16 cellular contexts compared by ENCODE assay signal in genomic region chr2:224142397-224143312, GRCh38.
DNase-seq lines count a peak whose midpoint lies in the region; ATAC-seq, FAIRE-seq and TF ChIP-seq lines count a peak whose summit lies in the region.
"Had no signal": no experiment of that assay in that cellular context is flagged by ENCODE, and none has a peak within 500 bp of the region (broad histone marks: within the 10 kb centered on the region; RNA-seq: fewer than 3 reads in every experiment).

No MANE protein-coding gene starts in this region.

- no peak for TF ChIP-seq EP300 in sigmoid colon (IDR thresholded peaks at IDR 0.05)

- H3K36me3 Mint-ChIP-seq in Calu3 (ENCODE audit: insufficient read depth, unreplicated experiment): no peaks in the 10 kb centered on the region
- no peaks in the 10 kb centered on the region for H3K36me3 Mint-ChIP-seq in activated naive CD8-positive, alpha-beta T cell treated with anti-CD3 and anti-CD28 coated beads for 36 hours
- H3K36me3 Mint-ChIP-seq: CD8-positive, alpha-beta memory T cell had no signal

- TF ChIP-seq CTCF in Calu3 (IDR thresholded peaks at IDR 0.05; ENCODE audit: unreplicated experiment): no peak
- TF ChIP-seq CTCF in endothelial cell of umbilical vein (IDR thresholded peaks at IDR 0.05; ENCODE audit: extremely low read depth in 1 of 2, insufficient read depth in 1 of 2, low read depth in 1 of 2, low read length in 2 of 2): no peak
- TF ChIP-seq CTCF in sigmoid colon (IDR thresholded peaks at IDR 0.05): no peak

- H3K36me3 ChIP-seq in endothelial cell of umbilical vein (ENCODE audit: control insufficient read depth in 2 of 2, extremely low read depth in 1 of 2, insufficient read depth in 2 of 2, low read length in 2 of 2) (no peaks in the 10 kb centered on the region), sigmoid colon (no peaks in the 10 kb centered on the region)
- H3K36me3 ChIP-seq: SJCRH30, uterus had no signal

- CTCF ChIA-PET in Calu3 (lab: Charles Lee): interaction anchor here (0.6 to 1.4 kb wide), 3 partner anchors 15 to 666 kb away, joined by 4 to 5 read pairs (median 4); no protein-coding TSS in a partner anchor
- CTCF ChIA-PET in endothelial cell of umbilical vein (lab: Charles Lee): interaction anchor here (0.7 to 2.1 kb wide), 10 partner anchors 9 to 173 kb away, joined by 3 to 12 read pairs (median 4); no protein-coding TSS in a partner anchor

- no peaks in the 10 kb centered on the region for H3K79me2 ChIP-seq in endothelial cell of umbilical vein (ENCODE audit: control insufficient read depth, insufficient read depth, low read length)

- dilution Hi-C loops in endothelial cell of umbilical vein (cut with MboI; ENCODE audit: extremely low pct_ligation_motif_present, low sequenced_read_pairs): no loop called here

- peak overlapping the region; percentile 14 for H3K27ac ChIP-seq in endothelial cell of umbilical vein (ENCODE audit: insufficient read depth, low read depth, low read length)
- H3K27ac ChIP-seq in sigmoid colon: peak overlapping the region in 1 of 4 donors; percentile 17
- H3K27ac ChIP-seq: coronary artery, SJCRH30, uterus had no signal

- H4K20me1 ChIP-seq in endothelial cell of umbilical vein (replicated peaks; ENCODE audit: control insufficient read depth, extremely low read depth, insufficient read depth, low read length): no peaks in the 10 kb centered on the region

- peaks cover 35% of the 10 kb centered on the region for H3K4me1 Mint-ChIP-seq in Calu3 (ENCODE audit: low read depth, unreplicated experiment)
- H3K4me1 Mint-ChIP-seq in activated naive CD8-positive, alpha-beta T cell treated with anti-CD3 and anti-CD28 coated beads for 36 hours: no peaks in the 10 kb centered on the region
- H3K4me1 Mint-ChIP-seq: CD8-positive, alpha-beta memory T cell had no signal

- H3K4me1 ChIP-seq in endothelial cell of umbilical vein (ENCODE audit: control insufficient read depth, extremely low read depth, insufficient read depth, low read length) (peaks cover 39% of the 10 kb centered on the region), sigmoid colon (no peaks in the 10 kb centered on the region)
- H3K4me1 ChIP-seq: SJCRH30, uterus had no signal

- H3K27me3 Mint-ChIP-seq in Calu3 (ENCODE audit: unreplicated experiment): no peaks in the 10 kb centered on the region
- peaks cover 15% of the 10 kb centered on the region for H3K27me3 Mint-ChIP-seq in activated naive CD8-positive, alpha-beta T cell treated with anti-CD3 and anti-CD28 coated beads for 36 hours

- H3K9me1 ChIP-seq in endothelial cell of umbilical vein (replicated peaks; ENCODE audit: control insufficient read depth, extremely low read depth, insufficient read depth, low read length): no peaks in the 10 kb centered on the region

- H2AFZ ChIP-seq in endothelial cell of umbilical vein (ENCODE audit: low read depth, low read length): no peak overlapping the region

- POLR2A ChIA-PET in endothelial cell of umbilical vein (lab: Charles Lee): no interaction called here

- H3K4me3 Mint-ChIP-seq in Calu3 (ENCODE audit: low read depth, unreplicated experiment): no peak overlapping the region
- H3K4me3 Mint-ChIP-seq in activated naive CD8-positive, alpha-beta T cell treated with anti-CD3 and anti-CD28 coated beads for 36 hours: no peak overlapping the region
- H3K4me3 Mint-ChIP-seq: CD8-positive, alpha-beta memory T cell had no signal

- TF ChIP-seq POLR2A in endothelial cell of umbilical vein (IDR thresholded peaks at IDR 0.05; ENCODE audit: low read depth, low read length) (no peak), sigmoid colon (IDR thresholded peaks at IDR 0.05) (no peak)

- H3K27ac Mint-ChIP-seq in Calu3 (ENCODE audit: unreplicated experiment): peak overlapping the region; percentile 76
- no peak overlapping the region for H3K27ac Mint-ChIP-seq in activated naive CD8-positive, alpha-beta T cell treated with anti-CD3 and anti-CD28 coated beads for 36 hours

- no TSS peak for BruUV-seq in Calu3 (replicated peaks; lab: Mats Ljungman, UMichigan)
- BruUV-seq in endothelial cell of umbilical vein (replicated peaks; lab: Mats Ljungman, UMichigan): no TSS peak

- 31 to 41% methylated on average over 4 of the region's 4 CpGs for WGBS in sigmoid colon, 2 donors

- peak; percentile 88 for FAIRE-seq in endothelial cell of umbilical vein (lab: Jason Lieb, UNC)

- no peak for DNase-seq in Calu3
- peak; percentile 73 for DNase-seq in NCI-H460 (ENCODE audit: extremely low read depth, low read depth)
- DNase-seq in endothelial cell of umbilical vein (ENCODE audit: low read depth, low spot score): peak; percentile 89
- DNase-seq in medulla oblongata (ENCODE audit: extremely low spot score): peak; percentile 19
- no peak for DNase-seq in activated naive CD8-positive, alpha-beta T cell treated with anti-CD3 and anti-CD28 coated beads for 36 hours
- no peak for DNase-seq in activated effector memory CD4-positive, alpha-beta T cell treated with anti-CD3 and anti-CD28 coated beads, Interleukin-2, amount 50 U/mL, for 16 hours
- no peak for DNase-seq in sigmoid colon
- DNase-seq: activated gamma-delta T cell; CD8-positive, alpha-beta memory T cell; MV-4-11; NCI-H524; SJCRH30; uterus had no signal

- H3K9ac ChIP-seq in endothelial cell of umbilical vein (replicated peaks; ENCODE audit: extremely low read depth, insufficient read depth, low read length): no peak overlapping the region

- ATAC-seq in GM21528 (IDR thresholded peaks at IDR 0.05; ENCODE audit: low FRiP score, unreplicated experiment): no peak

- peaks cover 2% of the 10 kb centered on the region for H3K9me3 Mint-ChIP-seq in Calu3 (ENCODE audit: low read depth, unreplicated experiment)
- H3K9me3 Mint-ChIP-seq in activated naive CD8-positive, alpha-beta T cell treated with anti-CD3 and anti-CD28 coated beads for 36 hours: no peaks in the 10 kb centered on the region
- H3K9me3 Mint-ChIP-seq: CD8-positive, alpha-beta memory T cell had no signal

- H3K4me2 ChIP-seq in endothelial cell of umbilical vein (ENCODE audit: insufficient read depth, low read length): peak overlapping the region; percentile 40

- H3K9me3 ChIP-seq in endothelial cell of umbilical vein (replicated peaks; ENCODE audit: control insufficient read depth, insufficient read depth, low read length) (no peaks in the 10 kb centered on the region), sigmoid colon (no peaks in the 10 kb centered on the region)
- H3K9me3 ChIP-seq: SJCRH30, uterus had no signal

- peaks cover 13 to 29% of the 10 kb centered on the region in 2 experiments for H3K27me3 ChIP-seq in endothelial cell of umbilical vein (ENCODE audit: control insufficient read depth in 2 of 2, insufficient read depth in 2 of 2, low read length in 2 of 2)
- H3K27me3 ChIP-seq in sigmoid colon: no peaks in the 10 kb centered on the region
- H3K27me3 ChIP-seq: SJCRH30, uterus had no signal

- intact Hi-C loops in Calu3 (cut with micrococcal nuclease; ENCODE audit: unreplicated experiment): loop anchor here (1.0 to 10.0 kb wide), 3 partner anchors 103 to 150 kb away; partner anchors contain the start of gene SERPINE2
- intact Hi-C loops in endothelial cell of umbilical vein (cut with micrococcal nuclease): loop anchor here (1.0 to 10.0 kb wide), 10 partner anchors 20 to 448 kb away; partner anchors contain the start of genes CUL3, FAM124B, MRPL44 and SERPINE2
- intact Hi-C loops in sigmoid colon (cut with DNase I): no loop called here

- H3K4me3 ChIP-seq in endothelial cell of umbilical vein (replicated peaks in 1 of 3; ENCODE audit: insufficient read depth in 1 of 3, low read depth in 1 of 3, low read length in 3 of 3) (no peak overlapping the region), sigmoid colon (no peak overlapping the region)
- H3K4me3 ChIP-seq: coronary artery, SJCRH30, skin epidermis, uterus had no signal

TF ChIP-seq in endothelial cell of umbilical vein, 7 proteins besides CTCF, POLR2A, EP300 and RAD21:
- TF ChIP-seq MAX (IDR thresholded peaks at IDR 0.05; ENCODE audit: insufficient read depth, insufficient read length): no peak
- peak; percentile 86 for TF ChIP-seq GATA2 (IDR thresholded peaks at IDR 0.05; ENCODE audit: insufficient read depth, insufficient read length, low read depth, low read length)
- peak; percentile 89 for TF ChIP-seq FOS (IDR thresholded peaks at IDR 0.05; ENCODE audit: borderline replicate concordance, insufficient read depth, low read length)
- no peak for TF ChIP-seq EZH2 (IDR thresholded peaks at IDR 0.05; ENCODE audit: borderline replicate concordance, low read depth, low read length, severe bottlenecking)
- peak; percentile 67 for TF ChIP-seq JUN (IDR thresholded peaks at IDR 0.05; ENCODE audit: borderline replicate concordance, insufficient read depth, insufficient read length, low read depth)
- peak; percentile 49 for TF ChIP-seq POLR2AphosphoS5 (IDR thresholded peaks at IDR 0.05; ENCODE audit: insufficient read depth, low read depth, low read length)
- TF ChIP-seq MYC (IDR thresholded peaks at IDR 0.05; ENCODE audit: low read depth, low read length): no peak

Comparison
In these comparisons a context has a peak if more than half of its experiments do, and no peak if none do; other contexts are left out.
1. DNase-seq: peak in NCI-H460 (single experiment), endothelial cell of umbilical vein (single experiment) and medulla oblongata (single experiment); none in Calu3 (single experiment), activated naive CD8-positive, alpha-beta T cell treated with anti-CD3 and anti-CD28 coated beads for 36 hours (single experiment), activated effector memory CD4-positive, alpha-beta T cell treated with anti-CD3 and anti-CD28 coated beads, Interleukin-2, amount 50 U/mL, for 16 hours (single experiment) and sigmoid colon (single experiment).